19 cellular contexts compared by ENCODE assay signal in the genomic region with DNA sequence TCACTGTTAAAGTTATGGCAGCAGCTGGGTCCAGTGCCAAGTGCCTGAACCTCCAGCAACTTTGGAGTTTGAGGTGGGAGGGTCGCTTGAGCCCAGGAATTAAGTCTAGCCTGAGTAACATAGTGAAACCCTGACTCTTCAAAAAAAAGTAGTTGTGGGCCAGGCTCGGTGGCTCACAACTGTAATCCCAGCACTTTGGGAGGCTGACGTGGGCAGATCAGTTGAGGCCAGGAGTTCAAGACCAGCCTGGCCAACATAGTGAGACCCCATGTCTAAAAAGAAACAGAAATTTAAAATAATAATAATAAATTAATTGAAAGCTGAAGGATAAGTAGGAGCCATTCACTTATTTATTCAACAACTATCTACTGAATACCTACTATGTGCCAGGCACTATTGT.
"Had no signal": no experiment of that assay in that cellular context is flagged by ENCODE, and none has a peak within 500 bp of the region (broad histone marks: within the 10 kb centered on the region; RNA-seq: fewer than 3 reads in every experiment).

No MANE protein-coding gene starts in this region.

- H3K27ac ChIP-seq: heart right ventricle, neutrophil, right atrium auricular region, sigmoid colon, skin epidermis, stomach, thoracic aorta, transverse colon had no signal

- H3K27me3 ChIP-seq: heart right ventricle, neutrophil, right atrium auricular region, sigmoid colon, stomach, transverse colon had no signal

- ATAC-seq: esophagus mucosa; naive thymus-derived CD4-positive, alpha-beta T cell had no signal

- H3K9me3 ChIP-seq: heart right ventricle, neutrophil, right atrium auricular region, sigmoid colon, stomach, thoracic aorta, transverse colon had no signal

- H3K36me3 ChIP-seq: neutrophil had no signal

- DNase-seq: cortex of kidney; effector memory CD4-positive, alpha-beta T cell; heart right ventricle; hypothalamus; kidney glomerular epithelial cell; mammary epithelial cell; naive thymus-derived CD4-positive, alpha-beta T cell; posterior cingulate gyrus; sigmoid colon; stimulated activated CD4-positive, alpha-beta T cell treated with anti-CD3 and anti-CD28 coated beads, Interleukin-12 subunit alpha, Interleukin-12 subunit beta, amount 100 ng/mL, for 4 hours; stimulated activated naive CD4-positive, alpha-beta T cell; stomach; substantia nigra; transverse colon had no signal

- H3K27me3 Mint-ChIP-seq: naive thymus-derived CD4-positive, alpha-beta T cell had no signal

- H3K4me3 ChIP-seq: heart right ventricle, right atrium auricular region, sigmoid colon, skin epidermis, stomach, thoracic aorta, transverse colon had no signal
